Comparison of ENCODE assay signal across 16 cellular contexts in genomic region chr14:59317346-59317745, GRCh38.
"Had no signal": no experiment of that assay in that cellular context is flagged by ENCODE, and none has a peak within 500 bp of the region (broad histone marks: within the 10 kb centered on the region; RNA-seq: fewer than 3 reads in every experiment).

No MANE protein-coding gene starts in this region.

- H3K27ac ChIP-seq: brain microvascular endothelial cell, epithelial cell of prostate had no signal

- H3K27me3 ChIP-seq: brain microvascular endothelial cell, gastrocnemius medialis, hepatocyte had no signal

- DNase-seq: activated CD4-positive, alpha-beta T cell treated with anti-CD3 and anti-CD28 coated beads, Interleukin-2, amount 10 ng/mL, durations not matched to agents 7 days and 5 days; activated CD8-positive, alpha-beta memory T cell treated with anti-CD3 and anti-CD28 coated beads, Interleukin-2, amount 50 U/mL, for 48 hours; activated gamma-delta T cell treated with Interleukin-2 at 50 U/mL for 16 hours; activated T-cell treated with anti-CD3 and anti-CD28 coated beads, Interleukin-2, amount 50 U/mL, for 72 hours; amniotic stem cell; brain microvascular endothelial cell; dermis blood vessel endothelial cell; gastrocnemius medialis; islet precursor cell; mesenchymal stem cell; nucleus accumbens; posterior cingulate gyrus had no signal

- H3K36me3 ChIP-seq: brain microvascular endothelial cell, gastrocnemius medialis had no signal

- ATAC-seq: activated T-cell treated with anti-CD3 and anti-CD28 coated beads, Interleukin-2, amount 50 U/mL, for 72 hours; gastrocnemius medialis; natural killer cell treated with Interleukin-12 subunit alpha and Interleukin-12 subunit beta and Interleukin-15 and Interleukin-18, amount 100 ng/mL, for 72 hours had no signal

- H3K9me3 ChIP-seq: gastrocnemius medialis had no signal

- H3K4me3 ChIP-seq: gastrocnemius medialis, hepatocyte, smooth muscle cell had no signal
